ENCODE assay signal across 11 cellular contexts in the genomic region with DNA sequence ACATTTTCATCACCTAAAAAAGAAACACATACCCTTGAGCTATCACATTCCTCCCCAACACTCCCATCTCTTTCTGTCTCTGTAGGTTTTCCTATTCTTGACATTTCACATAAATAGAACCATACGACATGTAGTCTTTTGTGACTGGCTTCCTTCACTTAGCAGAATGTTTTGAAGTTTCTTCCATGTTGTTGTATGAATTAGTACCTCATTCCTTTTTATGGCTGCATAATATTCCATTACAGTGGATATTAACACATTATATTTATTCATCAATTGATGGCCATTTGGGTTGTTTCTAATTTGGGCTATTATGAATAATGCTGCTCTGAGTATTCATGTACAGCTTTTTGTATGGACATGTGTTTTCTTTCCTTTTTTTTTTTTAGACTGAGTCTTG.
"Had no signal": no experiment of that assay in that cellular context is flagged by ENCODE, and none has a peak within 500 bp of the region (broad histone marks: within the 10 kb centered on the region; RNA-seq: fewer than 3 reads in every experiment).

No MANE protein-coding gene starts in this region.

- H3K4me1 ChIP-seq: HAP-1 had no signal

- H3K4me2 ChIP-seq: GM23338 had no signal

- H3K4me3 ChIP-seq: GM23248, GM23338, HAP-1 had no signal

- H3K9ac ChIP-seq: GM23248 had no signal

- DNase-seq: GM23248, GOT3, H7, H9, HCEC 1CT, HFFc6 had no signal

- FAIRE-seq: H1, H54 had no signal

- ATAC-seq: GM23338, HCT116 had no signal

- H3K36me3 ChIP-seq: HAP-1 had no signal

- H3K27ac ChIP-seq: GM23248 had no signal

- H3K4me1 Mint-ChIP-seq: GM23338, H9 had no signal

- H3K9me3 Mint-ChIP-seq: GM23338, H9 had no signal

- H3K9me3 ChIP-seq: HAP-1 had no signal

- H3K27ac Mint-ChIP-seq: GM23338, H9, HFFc6 had no signal

- H3K4me3 Mint-ChIP-seq: GM23338, H9, HFFc6 had no signal

- H2AFZ ChIP-seq: GM23248, GM23338 had no signal
